15 cellular contexts compared by ENCODE assay signal in the genomic region with DNA sequence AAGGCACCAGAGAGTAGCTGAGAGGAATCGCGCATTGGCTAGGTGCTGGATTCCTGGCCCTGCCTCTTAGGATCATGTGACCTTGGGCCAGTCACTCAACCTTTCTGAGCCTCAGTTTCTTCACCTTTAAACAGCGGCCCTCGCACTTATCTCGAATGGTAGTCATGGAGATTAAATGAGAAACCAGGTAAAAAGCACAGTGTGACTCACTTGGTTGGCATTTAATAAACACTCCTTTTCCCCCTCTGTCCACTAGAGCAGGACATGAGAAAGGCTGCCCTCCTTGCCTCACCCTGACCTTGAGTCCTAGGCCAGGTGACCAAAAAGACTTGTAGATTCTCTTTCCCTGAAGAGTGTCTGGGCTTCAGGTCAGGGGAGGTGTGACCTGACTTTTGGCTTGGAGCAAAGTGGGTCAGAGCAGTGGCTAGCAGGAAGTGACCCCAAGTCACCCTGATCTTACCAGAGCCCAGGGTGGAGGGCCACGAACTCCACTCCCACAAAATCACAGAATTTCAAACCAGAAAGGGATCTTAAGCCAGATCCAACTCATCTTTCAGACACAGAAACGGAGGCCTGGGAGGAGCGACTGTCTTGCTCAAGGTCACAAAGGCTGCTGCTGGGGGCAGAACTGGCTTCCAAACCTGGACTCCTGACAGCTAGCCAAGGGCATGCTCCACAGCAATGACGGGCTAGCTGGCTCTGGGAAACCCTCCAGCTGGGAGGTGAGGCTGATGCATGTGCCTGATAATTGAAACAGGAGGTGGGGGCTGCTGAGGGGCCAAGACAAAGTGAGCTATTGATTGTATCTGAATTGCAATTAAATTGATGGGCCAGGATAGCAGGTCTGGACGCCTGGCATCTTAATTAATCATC.
A peak's percentile ranks its signal among the peaks of the same experiment; 100 is the strongest.
DNase-seq lines count a peak whose midpoint lies in the region; ATAC-seq and TF ChIP-seq lines count a peak whose summit lies in the region.
"Had no signal": no experiment of that assay in that cellular context is flagged by ENCODE, and none has a peak within 500 bp of the region (broad histone marks: within the 10 kb centered on the region; RNA-seq: fewer than 3 reads in every experiment).

No MANE protein-coding gene starts in this region.

- no peak overlapping the region for H3K4me3 Mint-ChIP-seq in WTC11
- H3K4me3 Mint-ChIP-seq: activated CD8-positive, alpha-beta T cell treated with anti-CD3 and anti-CD28 coated beads for 36 hours; activated naive CD8-positive, alpha-beta T cell treated with anti-CD3 and anti-CD28 coated beads, Interleukin-2, amount 10 ng/mL, durations not matched to agents 7 days and 5 days; naive thymus-derived CD4-positive, alpha-beta T cell; stimulated activated memory B cell treated with anti-CD40 and anti-IgM and Interleukin-4, amounts not matched to agents 10 μg/mL and 1 μg/mL and 100 μg/mL, for 72 hours; T-helper 1 cell treated with Interleukin-12 subunit alpha and Interleukin-12 subunit beta and Interleukin-4 antibody, amounts not matched to agents 30 μg/mL and 1 μg/mL, for 36 hours had no signal

- peaks cover 16% of the 10 kb centered on the region for H3K36me3 Mint-ChIP-seq in WTC11

- H3K9me3 ChIP-seq in right cardiac atrium (ENCODE audit: control insufficient read depth, low read length) = no peaks in the 10 kb centered on the region
- no peaks in the 10 kb centered on the region for H3K9me3 ChIP-seq in stomach

- POLR2A ChIA-PET in WTC11 (lab: Charles Lee) = interaction anchor here (0.7 kb wide), 1 partner anchor 21 kb away, joined by 3 read pairs; no protein-coding TSS in a partner anchor

- H3K27me3 ChIP-seq in right cardiac atrium (ENCODE audit: control insufficient read depth, insufficient read depth) = no peaks in the 10 kb centered on the region
- no peaks in the 10 kb centered on the region for H3K27me3 ChIP-seq in stomach

- H3K4me3 ChIP-seq in right cardiac atrium (ENCODE audit: low read length) = no peak overlapping the region
- H3K4me3 ChIP-seq in stomach = no peak overlapping the region

- H3K36me3 ChIP-seq in stomach = peaks cover 46 to 100% (median 97%) of the 10 kb centered on the region in 4 donors

- no peaks in the 10 kb centered on the region for H3K27me3 Mint-ChIP-seq in WTC11 (ENCODE audit: low read depth)
- H3K27me3 Mint-ChIP-seq: activated CD8-positive, alpha-beta T cell treated with anti-CD3 and anti-CD28 coated beads for 36 hours; activated naive CD8-positive, alpha-beta T cell treated with anti-CD3 and anti-CD28 coated beads, Interleukin-2, amount 10 ng/mL, durations not matched to agents 7 days and 5 days; naive thymus-derived CD4-positive, alpha-beta T cell; stimulated activated memory B cell treated with anti-CD40 and anti-IgM and Interleukin-4, amounts not matched to agents 10 μg/mL and 1 μg/mL and 100 μg/mL, for 72 hours had no signal

- peak overlapping the region; percentile 80 for H3K27ac ChIP-seq in right cardiac atrium (ENCODE audit: low read length)
- peak overlapping the region in 3 of 5 donors; percentile 30 to 46 (median 38) for H3K27ac ChIP-seq in stomach
- H3K27ac ChIP-seq: 22Rv1 had no signal

- H3K4me1 ChIP-seq in right cardiac atrium (ENCODE audit: control insufficient read depth, insufficient read depth, low read length) (peaks cover 8% of the 10 kb centered on the region), stomach (peaks cover 5 to 30% (median 12%) of the 10 kb centered on the region in 4 donors)

- intact Hi-C loops in right cardiac atrium (cut with DNase I) (no loop called here), stomach (cut with DNase I; ENCODE audit: low total_unique reads) (no loop called here)

- peak; percentile 30 for DNase-seq in DMS 273 (lab: John Stamatoyannopoulos, UW; ENCODE audit: unreplicated experiment)
- no peak for DNase-seq in DMS 273 treated with DMSO at 0.1 percent for 48 hours (lab: John Stamatoyannopoulos, UW)
- no peak for DNase-seq in WTC11 (ENCODE audit: low spot score)
- DNase-seq in right cardiac atrium = no peak
- DNase-seq in stomach = peak; percentile 42
- no peak for DNase-seq in cerebellum (ENCODE audit: low spot score)
- no peak for DNase-seq in GM19240 (ENCODE audit: insufficient read length, low spot score)
- DNase-seq in activated gamma-delta T cell treated with Interleukin-2 at 50 U/mL for 16 hours = no peak
- DNase-seq: activated CD8-positive, alpha-beta T cell treated with anti-CD3 and anti-CD28 coated beads for 36 hours; activated naive CD8-positive, alpha-beta T cell treated with anti-CD3 and anti-CD28 coated beads, Interleukin-2, amount 10 ng/mL, durations not matched to agents 7 days and 5 days; DMS153; naive thymus-derived CD4-positive, alpha-beta T cell had no signal

- no peak for TF ChIP-seq CTCF in WTC11 (IDR thresholded peaks at IDR 0.05)
- TF ChIP-seq CTCF in stomach (IDR thresholded peaks at IDR 0.05) = no peak

- no peaks in the 10 kb centered on the region for H3K9me3 Mint-ChIP-seq in WTC11
- H3K9me3 Mint-ChIP-seq: activated CD8-positive, alpha-beta T cell treated with anti-CD3 and anti-CD28 coated beads for 36 hours; activated naive CD8-positive, alpha-beta T cell treated with anti-CD3 and anti-CD28 coated beads, Interleukin-2, amount 10 ng/mL, durations not matched to agents 7 days and 5 days; naive thymus-derived CD4-positive, alpha-beta T cell; stimulated activated memory B cell treated with anti-CD40 and anti-IgM and Interleukin-4, amounts not matched to agents 10 μg/mL and 1 μg/mL and 100 μg/mL, for 72 hours; T-helper 1 cell treated with Interleukin-12 subunit alpha and Interleukin-12 subunit beta and Interleukin-4 antibody, amounts not matched to agents 30 μg/mL and 1 μg/mL, for 36 hours had no signal

- peak overlapping the region; percentile 57 for H3K27ac Mint-ChIP-seq in WTC11
- H3K27ac Mint-ChIP-seq: activated CD8-positive, alpha-beta T cell treated with anti-CD3 and anti-CD28 coated beads for 36 hours; stimulated activated memory B cell treated with anti-CD40 and anti-IgM and Interleukin-4, amounts not matched to agents 10 μg/mL and 1 μg/mL and 100 μg/mL, for 72 hours; T-helper 1 cell treated with Interleukin-12 subunit alpha and Interleukin-12 subunit beta and Interleukin-4 antibody, amounts not matched to agents 30 μg/mL and 1 μg/mL, for 36 hours had no signal

- no peak for TF ChIP-seq EP300 in stomach (IDR thresholded peaks at IDR 0.05)

- no peak for TF ChIP-seq POLR2A in stomach (IDR thresholded peaks at IDR 0.05)

- WGBS in right cardiac atrium = 68% methylated on average over 10 of the region's 10 CpGs
- WGBS in stomach, 5 donors = 68 to 76% (median 72%) methylated on average over 8 to 10 of the region's 10 CpGs

- H3K4me1 Mint-ChIP-seq in WTC11 = peaks cover 19% of the 10 kb centered on the region
- H3K4me1 Mint-ChIP-seq: activated naive CD8-positive, alpha-beta T cell treated with anti-CD3 and anti-CD28 coated beads, Interleukin-2, amount 10 ng/mL, durations not matched to agents 7 days and 5 days had no signal

- ATAC-seq in WTC11 (no peak), right cardiac atrium (no peak)
- ATAC-seq: activated CD8-positive, alpha-beta T cell treated with anti-CD3 and anti-CD28 coated beads for 36 hours; stimulated activated memory B cell treated with anti-CD40 and anti-IgM and Interleukin-4, amounts not matched to agents 10 μg/mL and 1 μg/mL and 100 μg/mL, for 72 hours had no signal

- CTCF ChIA-PET in WTC11 (lab: Charles Lee) = interaction anchor here (1.2 to 14.7 kb wide), 2 partner anchors 16 to 149 kb away, joined by 5 to 762 read pairs; partner anchors contain the start of gene PHF12

TF ChIP-seq in WTC11, 78 proteins besides CTCF, POLR2A, EP300 and RAD21 (continues in another document):
- TF ChIP-seq SOX15 (CRISPR knock-in tag; IDR thresholded peaks at IDR 0.05) (no peak), FOXK1 (CRISPR knock-in tag; IDR thresholded peaks at IDR 0.05) (no peak), ATF6 (CRISPR knock-in tag; IDR thresholded peaks at IDR 0.05) (no peak), NFATC4 (CRISPR knock-in tag; IDR thresholded peaks at IDR 0.05) (no peak), E2F5 (CRISPR knock-in tag; IDR thresholded peaks at IDR 0.05) (no peak), OVOL2 (CRISPR knock-in tag; IDR thresholded peaks at IDR 0.05; ENCODE audit: borderline replicate concordance) (no peak), ESRRA (CRISPR knock-in tag; IDR thresholded peaks at IDR 0.05; ENCODE audit: borderline replicate concordance) (no peak), RELA (CRISPR knock-in tag; IDR thresholded peaks at IDR 0.05; ENCODE audit: borderline replicate concordance) (no peak)

Comparison
In these comparisons a context has a peak if more than half of its experiments do, and no peak if none do; other contexts are left out.
1. DNase-seq: peak in DMS 273 (single experiment) and stomach (single experiment); none in DMS 273 treated with DMSO at 0.1 percent for 48 hours (single experiment), WTC11 (single experiment), right cardiac atrium (0 of 3), cerebellum (single experiment), GM19240 (single experiment) and activated gamma-delta T cell treated with Interleukin-2 at 50 U/mL for 16 hours (single experiment).